In genomic region chr3:32888739-32889138, GRCh38 we compare ENCODE assay signal across 11 cellular contexts.
DNase-seq lines count a peak whose midpoint lies in the region; ATAC-seq and TF ChIP-seq lines count a peak whose summit lies in the region.
"Had no signal": no experiment of that assay in that cellular context is flagged by ENCODE, and none has a peak within 500 bp of the region (broad histone marks: within the 10 kb centered on the region; RNA-seq: fewer than 3 reads in every experiment).

No MANE protein-coding gene starts in this region.

- peaks cover 23% of the 10 kb centered on the region for H3K27me3 Mint-ChIP-seq in Calu3 (ENCODE audit: unreplicated experiment)

- H3K9me3 ChIP-seq in ascending aorta = no peaks in the 10 kb centered on the region
- H3K9me3 ChIP-seq: stomach had no signal

- no peak overlapping the region for H3K4me3 ChIP-seq in ascending aorta
- H3K4me3 ChIP-seq: stomach had no signal

- BruUV-seq in Calu3 (replicated peaks; lab: Mats Ljungman, UMichigan) = no TSS peak

- H3K27ac ChIP-seq in ascending aorta = no peak overlapping the region
- H3K27ac ChIP-seq: stomach had no signal

- no peaks in the 10 kb centered on the region for H3K4me1 ChIP-seq in ascending aorta

- intact Hi-C loops in ascending aorta (cut with DNase I) = no loop called here
- intact Hi-C loops in head of caudate nucleus (cut with DNase I) = no loop called here
- intact Hi-C loops in Calu3 (cut with micrococcal nuclease; ENCODE audit: unreplicated experiment) = no loop called here

- DNase-seq in left lobe of liver (ENCODE audit: low spot score) (no peak), ascending aorta (ENCODE audit: low spot score in 2 of 2) (no peak), SHP77 (lab: John Stamatoyannopoulos, UW) (no peak), head of caudate nucleus (no peak), Calu3 (no peak)
- DNase-seq: naive B cell, NCI-H1417, stomach had no signal

- peaks cover 18% of the 10 kb centered on the region for H3K4me1 Mint-ChIP-seq in Calu3 (ENCODE audit: low read depth, unreplicated experiment)
- H3K4me1 Mint-ChIP-seq: naive B cell had no signal

- H3K4me3 Mint-ChIP-seq in Calu3 (ENCODE audit: low read depth, unreplicated experiment) = no peak overlapping the region
- H3K4me3 Mint-ChIP-seq: naive B cell had no signal

- no peaks in the 10 kb centered on the region for H3K36me3 Mint-ChIP-seq in Calu3 (ENCODE audit: insufficient read depth, unreplicated experiment)
- H3K36me3 Mint-ChIP-seq: naive B cell had no signal

- ATAC-seq in GM18907 (IDR thresholded peaks at IDR 0.05; ENCODE audit: unreplicated experiment) (peak; percentile 93), GM21717 (IDR thresholded peaks at IDR 0.05; ENCODE audit: unreplicated experiment) (peak; percentile 96), HG03175 (IDR thresholded peaks at IDR 0.05; ENCODE audit: unreplicated experiment) (peak; percentile 95), left lobe of liver (peak; percentile 66)

- no peak for TF ChIP-seq CTCF in ascending aorta (IDR thresholded peaks at IDR 0.05)
- no peak for TF ChIP-seq CTCF in Calu3 (IDR thresholded peaks at IDR 0.05; ENCODE audit: unreplicated experiment)

- no peaks in the 10 kb centered on the region for H3K9me3 Mint-ChIP-seq in Calu3 (ENCODE audit: low read depth, unreplicated experiment)
- H3K9me3 Mint-ChIP-seq: naive B cell had no signal

- H3K27ac Mint-ChIP-seq in Calu3 (ENCODE audit: unreplicated experiment) = no peak overlapping the region

- no peaks in the 10 kb centered on the region for H3K36me3 ChIP-seq in ascending aorta
- H3K36me3 ChIP-seq: stomach had no signal

- H3K27me3 ChIP-seq in ascending aorta = no peaks in the 10 kb centered on the region

- CTCF ChIA-PET in Calu3 (lab: Charles Lee) = interaction anchor here (0.6 kb wide), 1 partner anchor 45 kb away, joined by 4 read pairs; no protein-coding TSS in a partner anchor
